Comparison of ENCODE assay signal across 8 cellular contexts in genomic region chr14:105481886-105482454, GRCh38. TPM values are rescaled to one million over a fixed set of nuclear protein-coding genes. Genes with fewer than 3 reads are reported as not detected.
A peak's percentile ranks its signal among the peaks of the same experiment; 100 is the strongest.
DNase-seq lines count a peak whose midpoint lies in the region; ATAC-seq, FAIRE-seq and TF ChIP-seq lines count a peak whose summit lies in the region.

No MANE protein-coding gene starts in this region.

- H3K4ac ChIP-seq in H1 (replicated peaks; ENCODE audit: insufficient read length, low read depth, low read length), result no peak overlapping the region
- H3K4ac ChIP-seq in mesendoderm (ENCODE audit: low read depth, low read length), result no peak overlapping the region

- H4K20me1 ChIP-seq in H1 (replicated peaks in 1 of 2; ENCODE audit: control insufficient read depth in 1 of 2, insufficient read depth in 2 of 2, low read length in 2 of 2), result peaks cover 4 to 12% of the 10 kb centered on the region in 2 experiments

- peak overlapping the region; percentile 92; the same call in 1 of the 2 replicates for H4K8ac ChIP-seq in H1 (ENCODE audit: extremely low read depth, insufficient read depth, low read length)
- no peak overlapping the region for H4K8ac ChIP-seq in mesendoderm (ENCODE audit: low read depth, low read length)

- peaks cover 17% of the 10 kb centered on the region for H3K27me3 Mint-ChIP-seq in activated CD8-positive, alpha-beta memory T cell treated with anti-CD3 and anti-CD28 coated beads, Interleukin-2, amount 10 ng/mL, durations not matched to agents 7 days and 5 days

- 9% methylated on average over 15 of the region's 18 CpGs; no CpG with 5 or more reads in 1 of the 2 experiments for WGBS in H1 (ENCODE audit: extremely low coverage in 1 of 2, insufficient coverage in 1 of 2, insufficient read length in 1 of 2, insufficient replicate concordance in 2 of 2, low coverage in 1 of 2, low lambda C conversion rate in 2 of 2, missing lambda C conversion rate in 1 of 2), 2 experiments
- WGBS in mesendoderm (ENCODE audit: extremely low coverage, insufficient coverage, low lambda C conversion rate), result no CpG with 5 or more reads among the region's 18 CpGs

- TF ChIP-seq POLR2A in H1 (IDR thresholded peaks at IDR 0.05; ENCODE audit: control extremely low read depth in 1 of 2, low read depth in 2 of 2, low read length in 2 of 2), result peak in 1 of 2 experiments; percentile 20; a peak in 2 of 3 replicates

- no peak overlapping the region for H4K5ac ChIP-seq in H1 (ENCODE audit: insufficient read length, low read depth, low read length)
- H4K5ac ChIP-seq in mesendoderm (ENCODE audit: low read length), result no peak overlapping the region

- H3K56ac ChIP-seq in H1 (replicated peaks; ENCODE audit: insufficient read length, low read depth, low read length), result no peak overlapping the region
- no peak overlapping the region for H3K56ac ChIP-seq in mesendoderm (ENCODE audit: low read length)

- no peaks in the 10 kb centered on the region for H3K9me3 Mint-ChIP-seq in activated CD8-positive, alpha-beta memory T cell treated with anti-CD3 and anti-CD28 coated beads, Interleukin-2, amount 10 ng/mL, durations not matched to agents 7 days and 5 days (ENCODE audit: low read depth)

- H3K27ac Mint-ChIP-seq in activated CD8-positive, alpha-beta memory T cell treated with anti-CD3 and anti-CD28 coated beads, Interleukin-2, amount 10 ng/mL, durations not matched to agents 7 days and 5 days, result peak overlapping the region; percentile 95

- peak overlapping the region; percentile 24; the same call in 1 of the 2 replicates for H2BK5ac ChIP-seq in H1 (ENCODE audit: low read depth, low read length)
- H2BK5ac ChIP-seq in mesendoderm (ENCODE audit: low read length), result no peak overlapping the region

- H3K18ac ChIP-seq in H1 (ENCODE audit: extremely low read depth, low read length), result no peak overlapping the region
- no peak overlapping the region for H3K18ac ChIP-seq in mesendoderm (ENCODE audit: low read length)

- H3K27me3 ChIP-seq in H1 (replicated peaks in 1 of 4; ENCODE audit: control insufficient read depth in 3 of 4, extremely low read depth in 1 of 4, insufficient read depth in 3 of 4, low read length in 3 of 4), result peaks cover 50 to 99% (median 82%) of the 10 kb centered on the region in 4 experiments
- peaks cover 7% of the 10 kb centered on the region for H3K27me3 ChIP-seq in mesendoderm (ENCODE audit: insufficient read depth, low read length, poor library complexity)

- no peaks in the 10 kb centered on the region for H3K79me1 ChIP-seq in H1 (ENCODE audit: low read depth, low read length)
- H3K79me1 ChIP-seq in mesendoderm (ENCODE audit: low read length), result no peaks in the 10 kb centered on the region

- peak overlapping the region; percentile 80; the same call in 1 of the 2 replicates for H2BK12ac ChIP-seq in H1 (ENCODE audit: low read depth, low read length)

- H3K23me2 ChIP-seq in H1 (ENCODE audit: low read depth, low read length), result peaks cover 2% of the 10 kb centered on the region; the same call in 1 of the 2 replicates

- H3K79me2 ChIP-seq in H1 (ENCODE audit: control insufficient read depth in 1 of 2, insufficient read depth in 2 of 2, low read length in 2 of 2) (no peaks in the 10 kb centered on the region), mesendoderm (ENCODE audit: control insufficient read depth, insufficient read depth, low read length) (no peaks in the 10 kb centered on the region)

- peak overlapping the region in 1 of 4 experiments; percentile 56; a peak in 3 of 7 replicates for H3K9ac ChIP-seq in H1 (replicated peaks in 1 of 4; ENCODE audit: extremely low read depth in 1 of 4, low read depth in 3 of 4, low read length in 3 of 4)
- no peak overlapping the region for H3K9ac ChIP-seq in mesendoderm (ENCODE audit: low read length)

- CTCF ChIA-PET in activated CD8-positive, alpha-beta memory T cell treated with anti-CD3 and anti-CD28 coated beads, Interleukin-2, amount 10 ng/mL, durations not matched to agents 7 days and 5 days (lab: Charles Lee), result interaction anchor here (0.6 to 3.4 kb wide), 10 partner anchors 9 to 463 kb away, joined by 3 to 150 read pairs (median 6); partner anchors contain the start of genes GPR132, TEDC1 and TEX22
- CTCF ChIA-PET in H1 (lab: Charles Lee; ENCODE audit: partially characterized antibody), result interaction anchor here (0.8 to 5.0 kb wide), 19 partner anchors 8 to 309 kb away, joined by 3 to 70 read pairs (median 5); no protein-coding TSS in a partner anchor

- H3K4me3 Mint-ChIP-seq in activated CD8-positive, alpha-beta memory T cell treated with anti-CD3 and anti-CD28 coated beads, Interleukin-2, amount 10 ng/mL, durations not matched to agents 7 days and 5 days, result peak overlapping the region; percentile 51

- peaks cover 0 to 3% (median 0%) of the 10 kb centered on the region in 4 experiments; a peak in 1 of 8 replicates for H3K36me3 ChIP-seq in H1 (ENCODE audit: control insufficient read depth in 2 of 4, insufficient read depth in 4 of 4, low read length in 3 of 4)
- no peaks in the 10 kb centered on the region for H3K36me3 ChIP-seq in mesendoderm (ENCODE audit: control insufficient read depth, insufficient read depth, low read length)

- H3K4me1 Mint-ChIP-seq in activated CD8-positive, alpha-beta memory T cell treated with anti-CD3 and anti-CD28 coated beads, Interleukin-2, amount 10 ng/mL, durations not matched to agents 7 days and 5 days, result peaks cover 29% of the 10 kb centered on the region

- H3K4me1 ChIP-seq in H1 (replicated peaks in 1 of 4; ENCODE audit: control insufficient read depth in 3 of 4, insufficient read depth in 4 of 4, low read length in 3 of 4) (peaks cover 0 to 35% (median 20%) of the 10 kb centered on the region in 4 experiments; a peak in 5 of 7 replicates), mesendoderm (ENCODE audit: control insufficient read depth, low read depth, low read length) (peaks cover 5% of the 10 kb centered on the region)

- H3K23ac ChIP-seq in H1 (ENCODE audit: insufficient read length), result no peak overlapping the region
- no peak overlapping the region for H3K23ac ChIP-seq in mesendoderm (ENCODE audit: low read length)

- no peak overlapping the region for H4K91ac ChIP-seq in H1 (replicated peaks; ENCODE audit: insufficient read length, low read length)

- FAIRE-seq in H1 (lab: Jason Lieb, UNC), result no peak

- peak; percentile 74 for ATAC-seq in activated CD8-positive, alpha-beta memory T cell treated with anti-CD3 and anti-CD28 coated beads, Interleukin-2, amount 10 ng/mL, durations not matched to agents 7 days and 5 days

- H2BK120ac ChIP-seq in H1 (replicated peaks; ENCODE audit: low read depth, low read length) (no peak overlapping the region), mesendoderm (ENCODE audit: low read depth, low read length) (no peak overlapping the region)

- peaks cover 2% of the 10 kb centered on the region for H3K36me3 Mint-ChIP-seq in activated CD8-positive, alpha-beta memory T cell treated with anti-CD3 and anti-CD28 coated beads, Interleukin-2, amount 10 ng/mL, durations not matched to agents 7 days and 5 days

- H2BK15ac ChIP-seq in H1 (ENCODE audit: low read length), result no peak overlapping the region
- no peak overlapping the region for H2BK15ac ChIP-seq in mesendoderm (replicated peaks; ENCODE audit: low read depth)

- H2BK20ac ChIP-seq in H1 (ENCODE audit: low read length), result no peak overlapping the region

- DNase-seq in AG09309 (ENCODE audit: low read depth), result peak; percentile 91
- peak; percentile 99 for DNase-seq in GM19238 (ENCODE audit: insufficient read length, low spot score)
- DNase-seq in HS-5 (ENCODE audit: low read depth), result peak; percentile 87
- DNase-seq in NK-92 (lab: John Stamatoyannopoulos, UW; ENCODE audit: unreplicated experiment), result peak; percentile 64
- DNase-seq in activated CD8-positive, alpha-beta memory T cell treated with anti-CD3 and anti-CD28 coated beads, Interleukin-2, amount 10 ng/mL, durations not matched to agents 7 days and 5 days, result peak; percentile 98
- peak in 1 of 2 experiments; percentile 81 for DNase-seq in H1 (ENCODE audit: low read depth in 1 of 2, low spot score in 2 of 2)
- peak; percentile 98 for DNase-seq in mesendoderm
- peak; percentile 77 for DNase-seq in stimulated activated CD8-positive, alpha-beta memory T cell treated with anti-CD3 and anti-CD28 coated beads, Interleukin-12 subunit alpha, Interleukin-12 subunit beta, amount 100 ng/mL, for 4 hours (ENCODE audit: low read depth)

- TF ChIP-seq CTCF in AG09309 (IDR thresholded peaks at IDR 0.05; ENCODE audit: control insufficient read depth, insufficient read depth, low read depth, low read length, missing control alignments), result no peak
- TF ChIP-seq CTCF in H1 (IDR thresholded peaks at IDR 0.05; ENCODE audit: control extremely low read depth in 1 of 3, insufficient read depth in 1 of 3, low read depth in 1 of 3, low read length in 3 of 3), result peak in 1 of 3 experiments; percentile 32; a peak in 1 of 4 replicates

- TF ChIP-seq RAD21 in H1 (IDR thresholded peaks at IDR 0.05 in 1 of 2, conservative IDR thresholded peaks at IDR 0.05 in 1 of 2; ENCODE audit: low read depth in 2 of 2, low read length in 2 of 2), result no peak

- H3K4me2 ChIP-seq in H1 (ENCODE audit: insufficient read depth in 1 of 2, low read depth in 2 of 2, low read length in 2 of 2), result peak overlapping the region; percentile 21 to 84; a peak in 3 of 4 replicates
- H3K4me2 ChIP-seq in mesendoderm (ENCODE audit: low read length), result peak overlapping the region; percentile 4

- H3K4me3 ChIP-seq in AG09309 (ENCODE audit: control insufficient read depth, low read depth, low read length) (peak overlapping the region; percentile 55), H1 (ENCODE audit: extremely low read depth in 1 of 4, insufficient read depth in 2 of 4, low read depth in 3 of 4, low read length in 4 of 4) (peak overlapping the region in 2 of 4 experiments; percentile 14 to 25; a peak in 4 of 8 replicates), mesendoderm (ENCODE audit: low read length) (no peak overlapping the region)

- H2AK5ac ChIP-seq in H1 (ENCODE audit: low read depth, low read length) (no peak overlapping the region), mesendoderm (ENCODE audit: low read length) (no peak overlapping the region)

- H3K14ac ChIP-seq in H1 (ENCODE audit: insufficient read length), result no peak overlapping the region

- peak; percentile 83 to 96; a peak in 2 of 3 replicates for TF ChIP-seq EP300 in H1 (IDR thresholded peaks at IDR 0.05; ENCODE audit: borderline replicate concordance in 1 of 2, low read depth in 2 of 2, low read length in 2 of 2)

- H3K27ac ChIP-seq in H1 (ENCODE audit: low read depth, low read length), result no peak overlapping the region
- no peak overlapping the region for H3K27ac ChIP-seq in mesendoderm (ENCODE audit: low read depth, low read length)

- H2AFZ ChIP-seq in H1 (ENCODE audit: low read length), result no peak overlapping the region

- POLR2A ChIA-PET in H1 (lab: Charles Lee; ENCODE audit: partially characterized antibody), result interaction anchor here (0.5 to 1.6 kb wide), 7 partner anchors 8 to 323 kb away, joined by 3 to 8 read pairs (median 4); no protein-coding TSS in a partner anchor

- H3K9me3 ChIP-seq in H1 (ENCODE audit: insufficient read depth in 2 of 2, low read depth in 1 of 2, low read length in 1 of 2), result no peaks in the 10 kb centered on the region

RNA-seq across cellular contexts. Expression of gene CRIP1, which starts 4.7 kb away (rescaled TPM):
- total RNA-seq in activated CD8-positive, alpha-beta memory T cell treated with anti-CD3 and anti-CD28 coated beads, Interleukin-2, amount 10 ng/mL, durations not matched to agents 7 days and 5 days, result 100 to 1,000 TPM; 546 to 574 TPM
- 1.2 and 2.4 TPM in 2 replicates for total RNA-seq in H1 (2021; fragmentation: NEBNext Ultra II Directional; extraction: Animal tissue kit (Norgen Biotek cat#: 25700))
- 2.2 and 5.3 TPM in 2 replicates for polyA plus RNA-seq in H1 (2011; rRNA removed)
- 3.1 TPM for polyA plus RNA-seq in H1 (2011; cell fraction: cytosol; rRNA removed)
- polyA plus RNA-seq in H1 (2011; cell fraction: nucleus; rRNA removed), result 5.1 TPM
- polyA plus RNA-seq in H1 (2012, experiment 1 of 2), result 4.4 to 8.5 TPM (median 6.3 TPM) in 4 replicates
- polyA plus RNA-seq in H1 (2012, experiment 2 of 2), result 8.2 TPM
- 7.6 TPM for polyA plus RNA-seq in H1 (2013, experiment 1 of 2)
- polyA plus RNA-seq in H1 (2013, experiment 2 of 2), result 8.4 TPM
- polyA minus RNA-seq in H1 (2011; rRNA and poly(A)+ RNA removed), result 0.63 TPM in 1 of 2 replicates, not detected in the other
- 6.4 TPM for polyA minus RNA-seq in H1 (2011; cell fraction: cytosol; rRNA and poly(A)+ RNA removed)
- polyA minus RNA-seq in H1 (2011; cell fraction: nucleus; rRNA and poly(A)+ RNA removed), result 5.2 TPM
- 8.8 TPM for polyA plus RNA-seq in mesendoderm (2013, experiment 1 of 2)
- polyA plus RNA-seq in mesendoderm (2013, experiment 2 of 2), result 8.3 TPM

RNA-seq across cellular contexts. Expression of gene CRIP2, which starts 7.3 kb away (rescaled TPM):
- total RNA-seq in activated CD8-positive, alpha-beta memory T cell treated with anti-CD3 and anti-CD28 coated beads, Interleukin-2, amount 10 ng/mL, durations not matched to agents 7 days and 5 days, result under 1 TPM in 1 of 2 experiments, not detected in 1; 0.68 TPM
- total RNA-seq in H1 (2021; fragmentation: NEBNext Ultra II Directional; extraction: Animal tissue kit (Norgen Biotek cat#: 25700)), result 4.0 and 4.2 TPM in 2 replicates
- 13.5 and 28.4 TPM in 2 replicates for polyA plus RNA-seq in H1 (2011; rRNA removed)
- polyA plus RNA-seq in H1 (2011; cell fraction: cytosol; rRNA removed), result 11.7 TPM
- polyA plus RNA-seq in H1 (2011; cell fraction: nucleus; rRNA removed), result 18.2 TPM
- polyA plus RNA-seq in H1 (2012, experiment 1 of 2), result 6.1 to 9.1 TPM (median 7.6 TPM) in 4 replicates
- 5.1 TPM for polyA plus RNA-seq in H1 (2012, experiment 2 of 2)
- 6.7 TPM for polyA plus RNA-seq in H1 (2013, experiment 1 of 2)
- 7.7 TPM for polyA plus RNA-seq in H1 (2013, experiment 2 of 2)
- polyA minus RNA-seq in H1 (2011; rRNA and poly(A)+ RNA removed), result 0.76 and 0.83 TPM in 2 replicates
- 3.4 TPM for polyA minus RNA-seq in H1 (2011; cell fraction: cytosol; rRNA and poly(A)+ RNA removed)
- polyA minus RNA-seq in H1 (2011; cell fraction: nucleus; rRNA and poly(A)+ RNA removed), result 3.5 TPM
- polyA plus RNA-seq in mesendoderm (2013, experiment 1 of 2), result 8.3 TPM
- polyA plus RNA-seq in mesendoderm (2013, experiment 2 of 2), result 7.8 TPM

RNA-seq across cellular contexts. Expression of gene TEDC1, which starts 9.1 kb away (rescaled TPM):
- total RNA-seq in activated CD8-positive, alpha-beta memory T cell treated with anti-CD3 and anti-CD28 coated beads, Interleukin-2, amount 10 ng/mL, durations not matched to agents 7 days and 5 days, result 10 to 100 TPM; 40.6 to 56.8 TPM
- total RNA-seq in H1 (2021; fragmentation: NEBNext Ultra II Directional; extraction: Animal tissue kit (Norgen Biotek cat#: 25700)), result 5.6 and 6.4 TPM in 2 replicates
- polyA plus RNA-seq in H1 (2011; rRNA removed), result 14.8 and 22.8 TPM in 2 replicates
- polyA plus RNA-seq in H1 (2011; cell fraction: cytosol; rRNA removed), result 21.7 TPM
- 43.3 TPM for polyA plus RNA-seq in H1 (2011; cell fraction: nucleus; rRNA removed)
- polyA plus RNA-seq in H1 (2012, experiment 1 of 2), result 5.9 to 19.5 TPM (median 16.0 TPM) in 4 replicates
- polyA plus RNA-seq in H1 (2012, experiment 2 of 2), result 10.3 TPM
- polyA plus RNA-seq in H1 (2013, experiment 1 of 2), result 5.8 TPM
- polyA plus RNA-seq in H1 (2013, experiment 2 of 2), result 6.2 TPM
- polyA minus RNA-seq in H1 (2011; rRNA and poly(A)+ RNA removed), result 4.2 and 8.8 TPM in 2 replicates
- polyA minus RNA-seq in H1 (2011; cell fraction: cytosol; rRNA and poly(A)+ RNA removed), result 9.1 TPM
- 18.9 TPM for polyA minus RNA-seq in H1 (2011; cell fraction: nucleus; rRNA and poly(A)+ RNA removed)
- polyA plus RNA-seq in mesendoderm (2013, experiment 1 of 2), result 4.5 TPM
- polyA plus RNA-seq in mesendoderm (2013, experiment 2 of 2), result 3.9 TPM

RNA-seq across cellular contexts. Expression of gene TMEM121, which starts 44.4 kb away (rescaled TPM):
- 10 to 100 TPM; 11.5 to 11.9 TPM for total RNA-seq in activated CD8-positive, alpha-beta memory T cell treated with anti-CD3 and anti-CD28 coated beads, Interleukin-2, amount 10 ng/mL, durations not matched to agents 7 days and 5 days
- total RNA-seq in H1 (2021; fragmentation: NEBNext Ultra II Directional; extraction: Animal tissue kit (Norgen Biotek cat#: 25700)), result not detected in 2 replicates
- polyA plus RNA-seq in H1 (2011; rRNA removed), result 1.9 and 2.4 TPM in 2 replicates
- 1.8 TPM for polyA plus RNA-seq in H1 (2011; cell fraction: cytosol; rRNA removed)
- 1.7 TPM for polyA plus RNA-seq in H1 (2011; cell fraction: nucleus; rRNA removed)
- polyA plus RNA-seq in H1 (2012, experiment 1 of 2), result 0.48 to 0.85 TPM (median 0.71 TPM) in 4 replicates
- polyA plus RNA-seq in H1 (2012, experiment 2 of 2), result 0.55 TPM
- 0.85 TPM for polyA plus RNA-seq in H1 (2013, experiment 1 of 2)
- 0.77 TPM for polyA plus RNA-seq in H1 (2013, experiment 2 of 2)
- 0.16 and 0.59 TPM in 2 replicates for polyA minus RNA-seq in H1 (2011; rRNA and poly(A)+ RNA removed)
- 1.8 TPM for polyA minus RNA-seq in H1 (2011; cell fraction: cytosol; rRNA and poly(A)+ RNA removed)
- polyA minus RNA-seq in H1 (2011; cell fraction: nucleus; rRNA and poly(A)+ RNA removed), result 1.8 TPM
- 0.06 TPM for polyA plus RNA-seq in mesendoderm (2013, experiment 1 of 2)
- 0.04 TPM for polyA plus RNA-seq in mesendoderm (2013, experiment 2 of 2)

Comparison
In these comparisons a context has a peak if more than half of its experiments do, and no peak if none do; other contexts are left out.
1. RNA of gene CRIP1, which starts 4.7 kb away (total RNA-seq): 546 to 574 TPM in activated CD8-positive, alpha-beta memory T cell treated with anti-CD3 and anti-CD28 coated beads, Interleukin-2, amount 10 ng/mL, durations not matched to agents 7 days and 5 days; 1.2 to 2.4 TPM in H1; every median in the first group is over 100 times any median in the second.